21 cellular contexts compared by ENCODE assay signal in the genomic region with DNA sequence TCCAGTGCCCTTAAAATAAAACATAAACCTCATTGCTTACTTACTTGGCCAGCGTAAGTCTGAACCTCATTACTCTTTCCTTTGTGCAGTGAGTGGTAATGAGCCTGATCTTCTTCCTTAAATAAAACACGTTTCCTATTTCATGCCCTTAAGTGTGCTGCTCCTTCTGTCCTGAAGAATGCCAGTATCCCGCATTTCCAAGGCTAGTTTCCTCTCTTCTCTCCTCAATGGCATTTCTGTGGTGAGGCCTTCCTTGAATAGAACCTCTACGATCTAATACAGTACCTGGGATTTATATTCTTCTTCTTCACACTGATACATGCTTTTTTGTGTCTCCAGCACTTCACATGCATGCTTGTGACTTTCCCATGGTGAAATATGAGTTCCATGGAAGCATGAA.
DNase-seq lines count a peak whose midpoint lies in the region; ATAC-seq and TF ChIP-seq lines count a peak whose summit lies in the region.
"Had no signal": no experiment of that assay in that cellular context is flagged by ENCODE, and none has a peak within 500 bp of the region (broad histone marks: within the 10 kb centered on the region; RNA-seq: fewer than 3 reads in every experiment).

No MANE protein-coding gene starts in this region.

- peaks cover 0 to 22% (median 0%) of the 10 kb centered on the region in 3 experiments; a peak in 3 of 7 replicates for H3K36me3 Mint-ChIP-seq in H9 (ENCODE audit: insufficient read depth in 1 of 3, low read depth in 3 of 3)
- no peaks in the 10 kb centered on the region for H3K36me3 Mint-ChIP-seq in endodermal cell (ENCODE audit: low read depth)
- H3K36me3 Mint-ChIP-seq: CD4-positive, alpha-beta memory T cell had no signal

- H3K4ac ChIP-seq in H9 (ENCODE audit: low read depth, low read length) = no peak overlapping the region

- H2BK5ac ChIP-seq in H9 (ENCODE audit: insufficient read length, low read length) = no peak overlapping the region

- H4K91ac ChIP-seq in H9 (ENCODE audit: insufficient read length, low read depth, low read length) = no peak overlapping the region

- H3K36me3 ChIP-seq in HUES64 (ENCODE audit: insufficient read depth, low read length) = no peaks in the 10 kb centered on the region
- no peaks in the 10 kb centered on the region for H3K36me3 ChIP-seq in endodermal cell (ENCODE audit: control insufficient read depth, insufficient read depth, low read length)
- no peaks in the 10 kb centered on the region for H3K36me3 ChIP-seq in iPS-18a (ENCODE audit: control insufficient read depth, low read depth, low read length)

- peak overlapping the region; percentile 71 to 89 (median 80) for H3K27ac Mint-ChIP-seq in H9
- H3K27ac Mint-ChIP-seq in endodermal cell = peak overlapping the region; percentile 52
- H3K27ac Mint-ChIP-seq: CD4-positive, alpha-beta memory T cell had no signal

- no peak overlapping the region for H2BK15ac ChIP-seq in H9 (ENCODE audit: low read depth, low read length)

- H2AK5ac ChIP-seq in H9 (ENCODE audit: insufficient read length, low read length) = no peak overlapping the region

- no peak overlapping the region for H2AFZ ChIP-seq in H9 (ENCODE audit: low read length)
- H2AFZ ChIP-seq: GM23248 had no signal

- no peak overlapping the region for H3K14ac ChIP-seq in H9 (ENCODE audit: insufficient read depth, low read length)

- H3K18ac ChIP-seq in H9 (ENCODE audit: insufficient read length, low read depth, low read length) = peak overlapping the region; percentile 52

- peak overlapping the region; percentile 37 for H3K4me2 ChIP-seq in H9 (ENCODE audit: insufficient read depth, insufficient read length, low read length)
- H3K4me2 ChIP-seq: A549 had no signal

- H3K23ac ChIP-seq in H9 (ENCODE audit: insufficient read length, low read depth, low read length) = no peak overlapping the region

- peaks cover 24% of the 10 kb centered on the region; the same call in 1 of the 2 replicates for H3K4me1 ChIP-seq in H9 (ENCODE audit: insufficient read depth, low read length)
- H3K4me1 ChIP-seq in HUES64 (ENCODE audit: insufficient read depth, low read length) = peaks cover 27% of the 10 kb centered on the region
- H3K4me1 ChIP-seq in endodermal cell (ENCODE audit: control insufficient read depth, insufficient read depth, low read length) = no peaks in the 10 kb centered on the region
- H3K4me1 ChIP-seq in iPS-18a (ENCODE audit: control insufficient read depth, low read depth, low read length) = peaks cover 29% of the 10 kb centered on the region
- H3K4me1 ChIP-seq: A549 had no signal

- no peaks in the 10 kb centered on the region for H3K23me2 ChIP-seq in H9 (ENCODE audit: insufficient read length, low read depth, low read length, poor library complexity, severe bottlenecking)

- H3K27me3 Mint-ChIP-seq in H9 (ENCODE audit: low read depth) (no peaks in the 10 kb centered on the region), endodermal cell (ENCODE audit: insufficient read depth) (peaks cover 6% of the 10 kb centered on the region)
- H3K27me3 Mint-ChIP-seq: CD4-positive, alpha-beta memory T cell had no signal

- H4K5ac ChIP-seq in H9 (ENCODE audit: insufficient read length, low read depth, low read length) = no peak overlapping the region

- H3K9me3 Mint-ChIP-seq in H9 (peaks cover 10% of the 10 kb centered on the region in 2 experiments), endodermal cell (peaks cover 3% of the 10 kb centered on the region)

- no peak overlapping the region for H3K56ac ChIP-seq in H9 (ENCODE audit: insufficient read length, low read depth, low read length)

- peak overlapping the region in 1 of 2 experiments; percentile 25; a peak in 2 of 5 replicates for H3K4me3 Mint-ChIP-seq in H9
- H3K4me3 Mint-ChIP-seq in endodermal cell = no peak overlapping the region
- H3K4me3 Mint-ChIP-seq: CD4-positive, alpha-beta memory T cell had no signal

- no peaks in the 10 kb centered on the region for H4K20me1 ChIP-seq in H9 (ENCODE audit: control insufficient read depth, insufficient read depth, insufficient read length)

- H3K4me3 ChIP-seq in HUES64 (ENCODE audit: low read length) = no peak overlapping the region
- H3K4me3 ChIP-seq in endodermal cell (ENCODE audit: low read length) = no peak overlapping the region
- peak overlapping the region; percentile 23 for H3K4me3 ChIP-seq in iPS-18a (ENCODE audit: low read length)
- H3K4me3 ChIP-seq: A549, GM12878, GM23248 had no signal

- no peak for DNase-seq in H9
- DNase-seq in endodermal cell = peak; percentile 36
- DNase-seq in DMS 273 treated with DMSO at 0.1 percent for 48 hours (lab: John Stamatoyannopoulos, UW) = no peak
- DNase-seq in SIG-M5 (lab: John Stamatoyannopoulos, UW) = no peak
- no peak for DNase-seq in DMS 273 (lab: John Stamatoyannopoulos, UW; ENCODE audit: unreplicated experiment)
- DNase-seq: 8988T; ACHN; C1 segment of cervical spinal cord; Calu3; CD4-positive, alpha-beta memory T cell; COR-L47; DMS79; EL; GDM1; GM23248; HCEC 1CT had no signal

- no CpG with 5 or more reads among the region's 4 CpGs for WGBS in H9 (ENCODE audit: extremely low coverage, insufficient read length, low lambda C conversion rate)
- WGBS in HUES64 = 58% methylated on average over 4 of the region's 4 CpGs
- 64 to 71% methylated on average over 4 of the region's 4 CpGs for WGBS in endodermal cell (ENCODE audit: insufficient coverage in 1 of 2, insufficient read length in 1 of 2), 2 experiments

- H3K27me3 ChIP-seq in H9 (ENCODE audit: insufficient read depth, low read length) (no peaks in the 10 kb centered on the region), HUES64 (ENCODE audit: insufficient read depth, low read length) (no peaks in the 10 kb centered on the region), endodermal cell (ENCODE audit: control insufficient read depth, insufficient read depth, low read length, poor library complexity, severe bottlenecking) (peaks cover 10% of the 10 kb centered on the region), iPS-18a (ENCODE audit: control insufficient read depth, insufficient read depth, low read length) (no peaks in the 10 kb centered on the region)

- no peak overlapping the region for H2BK12ac ChIP-seq in H9 (ENCODE audit: insufficient read length, low read depth, low read length)

- no peaks in the 10 kb centered on the region for H3K9me3 ChIP-seq in H9 (ENCODE audit: control insufficient read depth, low read depth, low read length)
- 0 out of 2 replicates have a peak, but pooled peaks cover 8% of the 10 kb centered on the region for H3K9me3 ChIP-seq in HUES64 (ENCODE audit: insufficient read depth, low read depth, low read length)
- H3K9me3 ChIP-seq in endodermal cell (ENCODE audit: control insufficient read depth, low read length) = peaks cover 6% of the 10 kb centered on the region
- no peaks in the 10 kb centered on the region for H3K9me3 ChIP-seq in iPS-18a (ENCODE audit: control insufficient read depth, low read depth, low read length)
- H3K9me3 ChIP-seq: A549 had no signal

- H3K9ac ChIP-seq in H9 (ENCODE audit: extremely low read depth, insufficient read length, low read length) (no peak overlapping the region), HUES64 (ENCODE audit: low read depth, low read length) (no peak overlapping the region), endodermal cell (ENCODE audit: extremely low read depth, low read length, poor library complexity, severe bottlenecking) (no peak overlapping the region), iPS-18a (ENCODE audit: low read length) (no peak overlapping the region)
- H3K9ac ChIP-seq: GM23248 had no signal

- ATAC-seq in GM19452 (IDR thresholded peaks at IDR 0.05; ENCODE audit: unreplicated experiment) = no peak
- ATAC-seq: A549, GM12878 had no signal

- no peak overlapping the region for H4K8ac ChIP-seq in H9 (replicated peaks; ENCODE audit: insufficient read length, low read depth, low read length)

- TF ChIP-seq CTCF in H9 (conservative IDR thresholded peaks at IDR 0.05) (no peak), endodermal cell (conservative IDR thresholded peaks at IDR 0.05) (no peak)

- H2BK120ac ChIP-seq in H9 (ENCODE audit: low read depth, low read length, poor library complexity, severe bottlenecking) = no peak overlapping the region

- H2BK20ac ChIP-seq in H9 (ENCODE audit: low read depth, low read length, poor library complexity, severe bottlenecking) = no peak overlapping the region

- H3K27ac ChIP-seq in H9 (ENCODE audit: insufficient read length, low read depth, low read length) (peak overlapping the region; percentile 85), HUES64 (ENCODE audit: low read depth, low read length) (peak overlapping the region; percentile 87; the same call in 1 of the 2 replicates), endodermal cell (ENCODE audit: low read depth, low read length) (no peak overlapping the region), iPS-18a (ENCODE audit: low read length) (no peak overlapping the region)
- H3K27ac ChIP-seq: A549, GM23248 had no signal

- no peaks in the 10 kb centered on the region for H3K79me1 ChIP-seq in H9 (ENCODE audit: insufficient read depth, low read depth, low read length, poor library complexity, severe bottlenecking)

- peaks cover 35 to 40% of the 10 kb centered on the region in 2 experiments for H3K4me1 Mint-ChIP-seq in H9
- peaks cover 13% of the 10 kb centered on the region for H3K4me1 Mint-ChIP-seq in endodermal cell
- H3K4me1 Mint-ChIP-seq: CD4-positive, alpha-beta memory T cell had no signal

- no peak overlapping the region for H3T11ph ChIP-seq in H9 (ENCODE audit: low read length)

- H3K79me2 ChIP-seq in H9 (ENCODE audit: insufficient read depth, low read length) = no peaks in the 10 kb centered on the region

Comparison
In these comparisons a context has a peak if more than half of its experiments do, and no peak if none do; other contexts are left out.
1. H3K27ac ChIP-seq: peak in H9 (single experiment) and HUES64 (single experiment); none in endodermal cell (single experiment) and iPS-18a (single experiment).